8 cellular contexts compared by ENCODE assay signal in the genomic region with DNA sequence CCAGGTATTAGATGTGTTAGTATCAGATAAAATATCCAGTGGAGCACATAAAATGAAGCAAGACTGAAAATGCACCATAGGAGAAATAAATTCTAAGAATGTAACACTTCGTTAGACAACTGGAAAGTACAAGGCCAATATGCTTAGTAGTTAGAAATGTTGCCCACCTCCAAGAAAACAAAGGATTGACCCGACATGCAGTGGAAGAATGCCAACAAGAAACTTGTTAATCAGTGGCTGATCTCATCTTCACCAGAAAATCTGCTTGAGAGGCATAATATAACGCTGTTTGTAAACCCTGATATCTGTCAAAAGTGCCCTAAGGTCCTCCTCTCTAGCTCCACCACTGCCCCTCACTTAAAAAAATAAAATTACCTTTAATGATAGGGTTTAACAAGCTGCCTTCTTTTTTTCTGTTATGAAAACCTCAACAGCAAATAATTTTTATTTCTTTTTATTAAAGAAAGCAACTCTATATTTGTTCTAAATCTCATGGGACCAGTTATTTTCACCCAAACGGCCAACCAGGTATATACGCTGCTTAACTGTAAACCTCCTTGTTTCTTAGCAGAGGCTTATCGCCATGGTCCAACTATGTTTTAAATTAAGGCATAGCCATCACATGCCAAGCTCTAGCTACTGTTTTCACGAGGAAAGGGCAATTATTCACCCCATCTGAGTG. TPM values are rescaled to one million over a fixed set of nuclear protein-coding genes. Genes with fewer than 3 reads are reported as not detected.
DNase-seq lines count a peak whose midpoint lies in the region; ATAC-seq and TF ChIP-seq lines count a peak whose summit lies in the region.

No MANE protein-coding gene starts in this region.

- peak overlapping the region; percentile 89 for H3K9ac ChIP-seq in mesenchymal stem cell (ENCODE audit: low read length)

- no peak overlapping the region for H2BK5ac ChIP-seq in mesenchymal stem cell (ENCODE audit: low read depth, low read length, poor library complexity, severe bottlenecking)

- TF ChIP-seq EP300 in transverse colon (IDR thresholded peaks at IDR 0.05; ENCODE audit: low read depth), result no peak

- H3K4me1 Mint-ChIP-seq in activated naive CD4-positive, alpha-beta T cell treated with anti-CD3 and anti-CD28 coated beads, Interleukin-2, amount 10 ng/mL, durations not matched to agents 7 days and 5 days, result peaks cover 29% of the 10 kb centered on the region

- H2BK15ac ChIP-seq in mesenchymal stem cell (ENCODE audit: low read depth, poor library complexity, severe bottlenecking), result no peak overlapping the region

- H2AFZ ChIP-seq in mesenchymal stem cell (ENCODE audit: low read depth, low read length), result no peak overlapping the region

- no peak overlapping the region for H2AK5ac ChIP-seq in mesenchymal stem cell (ENCODE audit: low read length, severe bottlenecking)

- TF ChIP-seq POLR2A in breast epithelium (IDR thresholded peaks at IDR 0.05) (no peak), transverse colon (IDR thresholded peaks at IDR 0.05) (no peak)

- no peaks in the 10 kb centered on the region for H3K79me1 ChIP-seq in mesenchymal stem cell (replicated peaks; ENCODE audit: low read length, poor library complexity, severe bottlenecking)

- H4K8ac ChIP-seq in mesenchymal stem cell (ENCODE audit: low read length), result no peak overlapping the region

- no peak overlapping the region for H3K14ac ChIP-seq in mesenchymal stem cell (ENCODE audit: low read length in 2 of 2)

- H2BK12ac ChIP-seq in mesenchymal stem cell (ENCODE audit: low read length in 2 of 2), result no peak overlapping the region

- H3K4me3 Mint-ChIP-seq in activated naive CD4-positive, alpha-beta T cell treated with anti-CD3 and anti-CD28 coated beads, Interleukin-2, amount 10 ng/mL, durations not matched to agents 7 days and 5 days, result peak overlapping the region; percentile 81

- no peak overlapping the region for H2BK120ac ChIP-seq in mesenchymal stem cell (ENCODE audit: low read depth, low read length)

- ATAC-seq in HG03342 (IDR thresholded peaks at IDR 0.05; ENCODE audit: unreplicated experiment), result no peak
- no peak for ATAC-seq in HG03139 (IDR thresholded peaks at IDR 0.05; ENCODE audit: unreplicated experiment)

- no peaks in the 10 kb centered on the region for H3K9me3 Mint-ChIP-seq in activated naive CD4-positive, alpha-beta T cell treated with anti-CD3 and anti-CD28 coated beads, Interleukin-2, amount 10 ng/mL, durations not matched to agents 7 days and 5 days

- H3K4me3 ChIP-seq in breast epithelium (peak overlapping the region; percentile 81 to 95 (median 85)), mesenchymal stem cell (ENCODE audit: insufficient read depth in 1 of 2, low read depth in 1 of 2, low read length in 2 of 2) (peak overlapping the region in 1 of 2 experiments; percentile 81), transverse colon (peak overlapping the region in 3 of 4 donors; percentile 75 to 93 (median 86))

- no peak overlapping the region for H3K23ac ChIP-seq in mesenchymal stem cell (ENCODE audit: low read length in 2 of 2)

- H4K91ac ChIP-seq in mesenchymal stem cell (ENCODE audit: low read length), result no peak overlapping the region

- CTCF ChIA-PET in activated naive CD4-positive, alpha-beta T cell treated with anti-CD3 and anti-CD28 coated beads, Interleukin-2, amount 10 ng/mL, durations not matched to agents 7 days and 5 days (lab: Charles Lee), result interaction anchor here (0.6 to 4.3 kb wide), 11 partner anchors 21 to 799 kb away, joined by 3 to 28 read pairs (median 3); no protein-coding TSS in a partner anchor

- H3K27me3 ChIP-seq in breast epithelium, result no peaks in the 10 kb centered on the region
- peaks cover 17 to 30% of the 10 kb centered on the region in 2 experiments for H3K27me3 ChIP-seq in mesenchymal stem cell (ENCODE audit: control insufficient read depth in 1 of 2, insufficient read depth in 1 of 2, low read length in 2 of 2)
- no peaks in the 10 kb centered on the region for H3K27me3 ChIP-seq in transverse colon

- 67% methylated on average over 7 of the region's 7 CpGs for WGBS in mesenchymal stem cell
- 21 to 34% methylated on average over 6 to 7 of the region's 7 CpGs for WGBS in transverse colon (ENCODE audit: low coverage in 1 of 2), 2 donors

- intact Hi-C loops in breast epithelium (cut with DNase I; ENCODE audit: low total_unique reads) (loop anchor here (10.0 kb wide), 1 partner anchor 375 kb away; no protein-coding TSS in a partner anchor), transverse colon (cut with DNase I; ENCODE audit: low total_unique reads) (loop anchor here (5.0 kb wide), 1 partner anchor 372 kb away; no protein-coding TSS in a partner anchor)

- H3K4me1 ChIP-seq in breast epithelium, result peaks cover 0 to 20% of the 10 kb centered on the region in 2 donors
- peaks cover 11% of the 10 kb centered on the region for H3K4me1 ChIP-seq in mesenchymal stem cell (ENCODE audit: control insufficient read depth, insufficient read depth, low read depth, low read length)
- H3K4me1 ChIP-seq in transverse colon, result peaks cover 14 to 66% (median 49%) of the 10 kb centered on the region in 4 donors

- no peak for TF ChIP-seq CTCF in breast epithelium (IDR thresholded peaks at IDR 0.05)
- TF ChIP-seq CTCF in transverse colon (IDR thresholded peaks at IDR 0.05), result no peak

- H3K27ac ChIP-seq in breast epithelium (peak overlapping the region; percentile 92 to 94), mesenchymal stem cell (ENCODE audit: low read length, poor library complexity, severe bottlenecking) (no peak overlapping the region), transverse colon (peak overlapping the region; percentile 93 to 98 (median 97))

- no peak overlapping the region for H3K4me2 ChIP-seq in mesenchymal stem cell (ENCODE audit: low read length, poor library complexity, severe bottlenecking)

- H3K36me3 ChIP-seq in breast epithelium (no peaks in the 10 kb centered on the region), mesenchymal stem cell (ENCODE audit: control insufficient read depth in 1 of 2, insufficient read depth in 2 of 2, low read depth in 1 of 2, low read length in 2 of 2) (no peaks in the 10 kb centered on the region), transverse colon (no peaks in the 10 kb centered on the region)

- in situ Hi-C loops in transverse colon (cut with MboI; ENCODE audit: low pct_ligation_motif_present in 1 of 4, low pct_unique_long_range_greater_than_20kb in 1 of 4, low sequenced_read_pairs in 3 of 4), result loop anchor here (5.0 to 10.0 kb wide), 2 partner anchors 372 to 375 kb away; no protein-coding TSS in a partner anchor

- no peaks in the 10 kb centered on the region for H3K36me3 Mint-ChIP-seq in activated naive CD4-positive, alpha-beta T cell treated with anti-CD3 and anti-CD28 coated beads, Interleukin-2, amount 10 ng/mL, durations not matched to agents 7 days and 5 days

- peaks cover 15% of the 10 kb centered on the region for H3K27me3 Mint-ChIP-seq in activated naive CD4-positive, alpha-beta T cell treated with anti-CD3 and anti-CD28 coated beads, Interleukin-2, amount 10 ng/mL, durations not matched to agents 7 days and 5 days

- no peak overlapping the region for H3K18ac ChIP-seq in mesenchymal stem cell (ENCODE audit: low read depth in 1 of 2, low read length in 2 of 2)

- H3K4ac ChIP-seq in mesenchymal stem cell (ENCODE audit: low read depth in 1 of 2, low read length in 2 of 2), result no peak overlapping the region

- H3K9me3 ChIP-seq in breast epithelium, result no peaks in the 10 kb centered on the region
- H3K9me3 ChIP-seq in mesenchymal stem cell (ENCODE audit: control insufficient read depth, low read length), result no peaks in the 10 kb centered on the region
- H3K9me3 ChIP-seq in transverse colon, result no peaks in the 10 kb centered on the region

- DNase-seq in activated naive CD4-positive, alpha-beta T cell treated with anti-CD3 and anti-CD28 coated beads, Interleukin-2, amount 10 ng/mL, durations not matched to agents 7 days and 5 days, result no peak
- no peak for DNase-seq in activated naive CD4-positive, alpha-beta T cell treated with Interleukin-2 at 50 U/mL for 16 hours
- DNase-seq in breast epithelium (ENCODE audit: low spot score in 2 of 2) (no peak), mesenchymal stem cell (no peak), transverse colon (no peak), amniotic stem cell (lab: John Stamatoyannopoulos, UW) (no peak)

- no peak overlapping the region for H3K27ac Mint-ChIP-seq in activated naive CD4-positive, alpha-beta T cell treated with anti-CD3 and anti-CD28 coated beads, Interleukin-2, amount 10 ng/mL, durations not matched to agents 7 days and 5 days

RNA-seq across cellular contexts. Expression of a gene that starts 1.8 kb away (rescaled TPM):
- total RNA-seq in breast epithelium (10 to 100 TPM; 16.4 to 45.8 (median 25.0) TPM), transverse colon (10 to 100 TPM; 14.1 to 31.0 (median 26.2) TPM)
- polyA plus RNA-seq in mesenchymal stem cell (2013, experiment 1 of 2), result 0.15 TPM
- 0.12 TPM for polyA plus RNA-seq in mesenchymal stem cell (2013, experiment 2 of 2)
